Comparison of ENCODE assay signal across 11 cellular contexts in genomic region chr7:50838675-50839377, GRCh38. TPM values are rescaled to one million over a fixed set of nuclear protein-coding genes. Genes with fewer than 3 reads are reported as not detected.
DNase-seq lines count a peak whose midpoint lies in the region; ATAC-seq and TF ChIP-seq lines count a peak whose summit lies in the region.
"Had no signal": no experiment of that assay in that cellular context is flagged by ENCODE, and none has a peak within 500 bp of the region (broad histone marks: within the 10 kb centered on the region; RNA-seq: fewer than 3 reads in every experiment).

No MANE protein-coding gene starts in this region.

- TF ChIP-seq CTCF in ascending aorta (IDR thresholded peaks at IDR 0.05): no peak
- TF ChIP-seq CTCF in heart left ventricle (IDR thresholded peaks at IDR 0.05): peak in 1 of 12 donors; percentile 15
- TF ChIP-seq CTCF in thoracic aorta (IDR thresholded peaks at IDR 0.05): no peak

- H3K36me3 ChIP-seq in ascending aorta (no peaks in the 10 kb centered on the region), heart left ventricle (no peaks in the 10 kb centered on the region), thoracic aorta (no peaks in the 10 kb centered on the region)

- peak; percentile 78 to 97 (median 93) for ATAC-seq in heart left ventricle
- peak; percentile 81 for ATAC-seq in thoracic aorta (ENCODE audit: insufficient number of reproducible peaks, low FRiP score, low read depth)

- WGBS in heart left ventricle, 4 donors: 55 to 62% (median 56%) methylated on average over 10 of the region's 10 CpGs

- intact Hi-C loops in ascending aorta (cut with DNase I): loop anchor here (1.0 kb wide), 2 partner anchors 30 to 46 kb away; no protein-coding TSS in a partner anchor
- intact Hi-C loops in heart left ventricle (cut with DNase I): loop anchor here in 1 of 10 donors (5.0 kb wide), 1 partner anchor 228 kb away; no protein-coding TSS in a partner anchor

- no peaks in the 10 kb centered on the region for H3K9me3 ChIP-seq in ascending aorta
- no peaks in the 10 kb centered on the region for H3K9me3 ChIP-seq in heart left ventricle
- H3K9me3 ChIP-seq in thoracic aorta: no peaks in the 10 kb centered on the region

- H3K4me3 ChIP-seq in ascending aorta (no peak overlapping the region), heart left ventricle (no peak overlapping the region), thoracic aorta (no peak overlapping the region)
- H3K4me3 ChIP-seq: dorsolateral prefrontal cortex, smooth muscle cell had no signal

- no peak for TF ChIP-seq POLR2A in heart left ventricle (IDR thresholded peaks at IDR 0.05)

- CTCF ChIA-PET in HEK293T (lab: Yijun Ruan, JAX): no interaction called here

- peak; percentile 35 for DNase-seq in GOT3 (lab: John Stamatoyannopoulos, UW)
- DNase-seq in ascending aorta (ENCODE audit: low spot score in 2 of 2): peak; percentile 56 to 92
- DNase-seq in heart left ventricle: peak in 4 of 5 donors; percentile 54 to 80 (median 61)
- peak; percentile 52 for DNase-seq in thoracic aorta (ENCODE audit: low spot score)
- DNase-seq in HEK293T (ENCODE audit: extremely low spot score): no peak
- no peak for DNase-seq in NCI-H1930 (lab: John Stamatoyannopoulos, UW)
- no peak for DNase-seq in SKM-1 (lab: John Stamatoyannopoulos, UW; ENCODE audit: unreplicated experiment)
- DNase-seq: activated CD4-positive, alpha-beta T cell treated with anti-CD3 and anti-CD28 coated beads for 48 hours; DMS 273 treated with DMSO at 0.1 percent for 48 hours; dorsolateral prefrontal cortex had no signal

- POLR2A ChIA-PET in HEK293T (lab: Yijun Ruan, JAX): interaction anchor here (1.5 kb wide), 1 partner anchor 17 kb away, joined by 5 read pairs; no protein-coding TSS in a partner anchor

- H3K4me1 ChIP-seq in ascending aorta (peaks cover 8 to 18% of the 10 kb centered on the region in 2 donors), heart left ventricle (peaks cover 0 to 12% (median 2%) of the 10 kb centered on the region in 12 donors), thoracic aorta (ENCODE audit: control insufficient read depth in 1 of 2, low read depth in 2 of 2) (peaks cover 7 to 28% of the 10 kb centered on the region in 2 donors)

- no peaks in the 10 kb centered on the region for H3K27me3 ChIP-seq in ascending aorta
- no peaks in the 10 kb centered on the region for H3K27me3 ChIP-seq in heart left ventricle
- H3K27me3 ChIP-seq in thoracic aorta (replicated peaks; ENCODE audit: insufficient read depth): no peaks in the 10 kb centered on the region

- peak overlapping the region; percentile 84 to 90 for H3K27ac ChIP-seq in ascending aorta
- H3K27ac ChIP-seq in heart left ventricle: peak overlapping the region in 8 of 12 donors; percentile 8 to 75 (median 47)
- H3K27ac ChIP-seq in thoracic aorta: peak overlapping the region; percentile 64 to 76
- H3K27ac ChIP-seq: dorsolateral prefrontal cortex had no signal

TF ChIP-seq in HEK293T, 16 proteins besides CTCF, POLR2A, EP300 and RAD21:
- TF ChIP-seq CTBP1 (IDR thresholded peaks at IDR 0.05; ENCODE audit: borderline replicate concordance) (no peak), SP1 (IDR thresholded peaks at IDR 0.05) (no peak), L3MBTL2 (conservative IDR thresholded peaks at IDR 0.05) (no peak), FOXM1 (IDR thresholded peaks at IDR 0.05; ENCODE audit: borderline replicate concordance) (no peak), LEF1 (IDR thresholded peaks at IDR 0.05; ENCODE audit: borderline replicate concordance) (no peak)
- TF ChIP-seq, protein P1, sequence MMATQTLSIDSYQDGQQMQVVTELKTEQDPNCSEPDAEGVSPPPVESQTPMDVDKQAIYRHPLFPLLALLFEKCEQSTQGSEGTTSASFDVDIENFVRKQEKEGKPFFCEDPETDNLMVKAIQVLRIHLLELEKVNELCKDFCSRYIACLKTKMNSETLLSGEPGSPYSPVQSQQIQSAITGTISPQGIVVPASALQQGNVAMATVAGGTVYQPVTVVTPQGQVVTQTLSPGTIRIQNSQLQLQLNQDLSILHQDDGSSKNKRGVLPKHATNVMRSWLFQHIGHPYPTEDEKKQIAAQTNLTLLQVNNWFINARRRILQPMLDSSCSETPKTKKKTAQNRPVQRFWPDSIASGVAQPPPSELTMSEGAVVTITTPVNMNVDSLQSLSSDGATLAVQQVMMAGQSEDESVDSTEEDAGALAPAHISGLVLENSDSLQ (IDR thresholded peaks at IDR 0.05): no peak

RNA-seq across cellular contexts. Expression of gene GRB10, which starts 56.1 kb away (rescaled TPM):
- 53.4 TPM for total RNA-seq in ascending aorta
- 10 to 100 TPM; 20.4 to 38.2 (median 29.1) TPM for total RNA-seq in heart left ventricle
- 10 to 100 TPM; 14.7 to 21.1 TPM for polyA plus RNA-seq in heart left ventricle
- total RNA-seq in thoracic aorta: 100 to 1,000 TPM in 1 of 2 donors, 10 to 100 TPM in 1; 59.2 to 104 TPM

Comparison
In these comparisons a context has a peak if more than half of its experiments do, and no peak if none do; other contexts are left out.
1. DNase-seq: peak in GOT3 (single experiment), ascending aorta (2 of 2), heart left ventricle (4 of 5) and thoracic aorta (single experiment); none in HEK293T (single experiment), NCI-H1930 (0 of 2) and SKM-1 (single experiment).
2. Peak in every context shown above with its lines, with median percentiles within 50 percentile points of each other: H3K27ac ChIP-seq.